Comparison of ENCODE assay signal across 8 cellular contexts in the genomic region with DNA sequence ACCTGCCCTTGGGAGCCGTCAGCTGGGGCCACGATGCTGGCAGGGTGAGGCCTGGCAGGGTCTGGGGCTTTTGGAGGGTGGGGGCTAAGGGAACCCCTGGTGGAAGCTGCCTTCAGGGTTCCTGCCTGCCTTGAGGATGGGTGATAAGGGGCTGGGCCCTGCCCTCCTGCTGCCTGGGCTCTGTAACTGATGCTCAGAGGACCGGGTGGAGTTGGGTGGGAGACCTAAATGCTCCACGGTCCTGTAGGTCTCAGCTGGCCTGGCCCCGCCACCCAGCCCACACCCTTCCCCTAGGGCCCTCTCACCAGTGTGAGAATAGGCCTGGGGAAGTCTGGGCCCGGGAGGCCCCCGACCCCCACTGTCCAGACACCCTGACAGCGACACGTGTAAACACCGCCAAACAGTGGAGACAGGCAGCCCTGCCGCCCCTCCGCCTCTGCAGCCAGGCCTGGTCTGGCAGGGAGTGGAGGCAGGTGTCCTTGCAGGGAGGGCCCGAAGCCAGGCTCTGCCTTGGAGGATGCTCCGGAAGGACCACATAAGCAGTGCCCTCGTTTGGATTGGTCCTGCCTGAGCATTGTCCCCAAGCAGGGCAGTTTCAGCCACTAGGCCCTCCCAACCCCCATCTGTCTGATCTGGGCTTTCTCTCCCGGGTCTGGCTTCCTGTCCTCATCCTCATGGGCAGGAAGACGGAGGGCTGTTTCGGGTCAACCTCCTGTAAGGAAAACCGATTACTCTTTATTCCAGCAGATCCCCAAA. TPM values are rescaled to one million over a fixed set of nuclear protein-coding genes. Genes with fewer than 3 reads are reported as not detected.
DNase-seq lines count a peak whose midpoint lies in the region; ATAC-seq and TF ChIP-seq lines count a peak whose summit lies in the region.
"Had no signal": no experiment of that assay in that cellular context is flagged by ENCODE, and none has a peak within 500 bp of the region (broad histone marks: within the 10 kb centered on the region; RNA-seq: fewer than 3 reads in every experiment).

No MANE protein-coding gene starts in this region.

- DNase-seq in NCI-H146 (lab: John Stamatoyannopoulos, UW) (peak; percentile 70), islet precursor cell (peak; percentile 83), smooth muscle cell (lab: John Stamatoyannopoulos, UW; ENCODE audit: unreplicated experiment) (peak; percentile 17), glomerular visceral epithelial cell (ENCODE audit: extremely low spot score) (no peak), DMS79 treated with DMSO at 0.1 percent for 48 hours (lab: John Stamatoyannopoulos, UW) (no peak)
- DNase-seq: NCI-H2029 had no signal

- peaks cover 17% of the 10 kb centered on the region for H3F3A ChIP-seq in smooth muscle cell (ENCODE audit: low read depth)

- H3K27ac ChIP-seq in smooth muscle cell (ENCODE audit: low read depth), result peak overlapping the region; percentile 94

- H3K9ac ChIP-seq in smooth muscle cell (ENCODE audit: low read depth), result peak overlapping the region; percentile 93

- no peaks in the 10 kb centered on the region for H3K9me3 ChIP-seq in smooth muscle cell (replicated peaks; ENCODE audit: low read depth)

- TF ChIP-seq CTCF in smooth muscle cell (IDR thresholded peaks at IDR 0.05; ENCODE audit: borderline replicate concordance, insufficient read depth, poor library complexity, severe bottlenecking), result no peak

- no peaks in the 10 kb centered on the region for H4K20me1 ChIP-seq in smooth muscle cell (ENCODE audit: low read depth)

- H3K4me3 Mint-ChIP-seq in activated T-helper 17 cell treated with anti-CD3 and anti-CD28 coated beads, Interleukin-2, amount 50 U/mL, for 72 hours, result peak overlapping the region; percentile 57

- H3K9me3 Mint-ChIP-seq in activated T-helper 17 cell treated with anti-CD3 and anti-CD28 coated beads, Interleukin-2, amount 50 U/mL, for 72 hours, result no peaks in the 10 kb centered on the region

- H3K36me3 Mint-ChIP-seq in activated T-helper 17 cell treated with anti-CD3 and anti-CD28 coated beads, Interleukin-2, amount 50 U/mL, for 72 hours (ENCODE audit: low read depth), result no peaks in the 10 kb centered on the region

- H3K4me1 Mint-ChIP-seq in activated T-helper 17 cell treated with anti-CD3 and anti-CD28 coated beads, Interleukin-2, amount 50 U/mL, for 72 hours, result no peaks in the 10 kb centered on the region

- peak overlapping the region; percentile 99 for H3K4me2 ChIP-seq in smooth muscle cell

- no peaks in the 10 kb centered on the region for H3K36me3 ChIP-seq in smooth muscle cell (ENCODE audit: low read depth)

- no peak overlapping the region for H3K27ac Mint-ChIP-seq in activated T-helper 17 cell treated with anti-CD3 and anti-CD28 coated beads, Interleukin-2, amount 50 U/mL, for 72 hours

- H3K27me3 Mint-ChIP-seq in activated T-helper 17 cell treated with anti-CD3 and anti-CD28 coated beads, Interleukin-2, amount 50 U/mL, for 72 hours, result peaks cover 30% of the 10 kb centered on the region

- ATAC-seq in activated T-helper 17 cell treated with anti-CD3 and anti-CD28 coated beads, Interleukin-2, amount 50 U/mL, for 72 hours (replicated peaks), result no peak
- no peak for ATAC-seq in GM21526 (IDR thresholded peaks at IDR 0.05; ENCODE audit: low FRiP score, unreplicated experiment)

- 21% methylated on average over 19 of the region's 19 CpGs for WGBS in smooth muscle cell (ENCODE audit: low lambda C conversion rate)

- H3K79me2 ChIP-seq in smooth muscle cell (ENCODE audit: low read depth), result peaks cover 52% of the 10 kb centered on the region

- peaks cover 50% of the 10 kb centered on the region for H3K4me1 ChIP-seq in smooth muscle cell (ENCODE audit: low read depth)

- H3K4me3 ChIP-seq in smooth muscle cell, result peak overlapping the region; percentile 74

- no peak overlapping the region for H2AFZ ChIP-seq in smooth muscle cell (ENCODE audit: low read depth)

- no peaks in the 10 kb centered on the region for H3K27me3 ChIP-seq in smooth muscle cell (ENCODE audit: low read depth)

RNA-seq across cellular contexts. Expression of a gene that starts 6.5 kb away (rescaled TPM):
- under 1 TPM in 1 of 2 donors, not detected in 1; 0.26 TPM for total RNA-seq in activated T-helper 17 cell treated with anti-CD3 and anti-CD28 coated beads, Interleukin-2, amount 50 U/mL, for 72 hours
- 4.6 and 5.4 TPM in 2 replicates for total RNA-seq in smooth muscle cell
- 3.2 and 3.9 TPM in 2 replicates for polyA plus RNA-seq in smooth muscle cell

Comparison
In these comparisons a context has a peak if more than half of its experiments do, and no peak if none do; other contexts are left out.
1. DNase-seq: peak in NCI-H146 (single experiment), islet precursor cell (single experiment) and smooth muscle cell (single experiment); none in glomerular visceral epithelial cell (single experiment) and DMS79 treated with DMSO at 0.1 percent for 48 hours (single experiment).